Comparison of ENCODE assay signal across 1 cellular context in the genomic region with DNA sequence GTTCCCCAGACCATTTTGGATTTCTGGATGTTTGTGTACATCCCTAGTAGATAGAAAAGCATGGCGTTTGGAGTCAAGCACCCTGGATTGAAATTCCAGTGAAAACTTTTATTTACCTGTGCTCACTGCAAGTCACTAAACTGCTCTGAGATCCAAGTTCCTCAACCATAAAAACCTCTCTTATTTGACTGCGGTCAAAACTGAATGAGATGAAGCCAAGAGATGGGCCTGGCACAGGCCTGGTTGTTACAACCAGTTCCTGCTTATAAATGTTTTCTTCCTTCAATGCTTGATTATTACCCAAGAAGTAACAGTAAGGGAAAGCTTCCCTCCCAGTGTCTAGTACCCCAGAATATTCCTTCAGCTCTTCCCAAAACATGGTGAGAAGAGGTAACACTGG.
TF ChIP-seq lines count a peak whose summit lies in the region.

No MANE protein-coding gene starts in this region.

TF ChIP-seq in GM23338, 12 proteins besides CTCF, POLR2A, EP300 and RAD21 (continued from another document):
- TF ChIP-seq, protein P1, sequence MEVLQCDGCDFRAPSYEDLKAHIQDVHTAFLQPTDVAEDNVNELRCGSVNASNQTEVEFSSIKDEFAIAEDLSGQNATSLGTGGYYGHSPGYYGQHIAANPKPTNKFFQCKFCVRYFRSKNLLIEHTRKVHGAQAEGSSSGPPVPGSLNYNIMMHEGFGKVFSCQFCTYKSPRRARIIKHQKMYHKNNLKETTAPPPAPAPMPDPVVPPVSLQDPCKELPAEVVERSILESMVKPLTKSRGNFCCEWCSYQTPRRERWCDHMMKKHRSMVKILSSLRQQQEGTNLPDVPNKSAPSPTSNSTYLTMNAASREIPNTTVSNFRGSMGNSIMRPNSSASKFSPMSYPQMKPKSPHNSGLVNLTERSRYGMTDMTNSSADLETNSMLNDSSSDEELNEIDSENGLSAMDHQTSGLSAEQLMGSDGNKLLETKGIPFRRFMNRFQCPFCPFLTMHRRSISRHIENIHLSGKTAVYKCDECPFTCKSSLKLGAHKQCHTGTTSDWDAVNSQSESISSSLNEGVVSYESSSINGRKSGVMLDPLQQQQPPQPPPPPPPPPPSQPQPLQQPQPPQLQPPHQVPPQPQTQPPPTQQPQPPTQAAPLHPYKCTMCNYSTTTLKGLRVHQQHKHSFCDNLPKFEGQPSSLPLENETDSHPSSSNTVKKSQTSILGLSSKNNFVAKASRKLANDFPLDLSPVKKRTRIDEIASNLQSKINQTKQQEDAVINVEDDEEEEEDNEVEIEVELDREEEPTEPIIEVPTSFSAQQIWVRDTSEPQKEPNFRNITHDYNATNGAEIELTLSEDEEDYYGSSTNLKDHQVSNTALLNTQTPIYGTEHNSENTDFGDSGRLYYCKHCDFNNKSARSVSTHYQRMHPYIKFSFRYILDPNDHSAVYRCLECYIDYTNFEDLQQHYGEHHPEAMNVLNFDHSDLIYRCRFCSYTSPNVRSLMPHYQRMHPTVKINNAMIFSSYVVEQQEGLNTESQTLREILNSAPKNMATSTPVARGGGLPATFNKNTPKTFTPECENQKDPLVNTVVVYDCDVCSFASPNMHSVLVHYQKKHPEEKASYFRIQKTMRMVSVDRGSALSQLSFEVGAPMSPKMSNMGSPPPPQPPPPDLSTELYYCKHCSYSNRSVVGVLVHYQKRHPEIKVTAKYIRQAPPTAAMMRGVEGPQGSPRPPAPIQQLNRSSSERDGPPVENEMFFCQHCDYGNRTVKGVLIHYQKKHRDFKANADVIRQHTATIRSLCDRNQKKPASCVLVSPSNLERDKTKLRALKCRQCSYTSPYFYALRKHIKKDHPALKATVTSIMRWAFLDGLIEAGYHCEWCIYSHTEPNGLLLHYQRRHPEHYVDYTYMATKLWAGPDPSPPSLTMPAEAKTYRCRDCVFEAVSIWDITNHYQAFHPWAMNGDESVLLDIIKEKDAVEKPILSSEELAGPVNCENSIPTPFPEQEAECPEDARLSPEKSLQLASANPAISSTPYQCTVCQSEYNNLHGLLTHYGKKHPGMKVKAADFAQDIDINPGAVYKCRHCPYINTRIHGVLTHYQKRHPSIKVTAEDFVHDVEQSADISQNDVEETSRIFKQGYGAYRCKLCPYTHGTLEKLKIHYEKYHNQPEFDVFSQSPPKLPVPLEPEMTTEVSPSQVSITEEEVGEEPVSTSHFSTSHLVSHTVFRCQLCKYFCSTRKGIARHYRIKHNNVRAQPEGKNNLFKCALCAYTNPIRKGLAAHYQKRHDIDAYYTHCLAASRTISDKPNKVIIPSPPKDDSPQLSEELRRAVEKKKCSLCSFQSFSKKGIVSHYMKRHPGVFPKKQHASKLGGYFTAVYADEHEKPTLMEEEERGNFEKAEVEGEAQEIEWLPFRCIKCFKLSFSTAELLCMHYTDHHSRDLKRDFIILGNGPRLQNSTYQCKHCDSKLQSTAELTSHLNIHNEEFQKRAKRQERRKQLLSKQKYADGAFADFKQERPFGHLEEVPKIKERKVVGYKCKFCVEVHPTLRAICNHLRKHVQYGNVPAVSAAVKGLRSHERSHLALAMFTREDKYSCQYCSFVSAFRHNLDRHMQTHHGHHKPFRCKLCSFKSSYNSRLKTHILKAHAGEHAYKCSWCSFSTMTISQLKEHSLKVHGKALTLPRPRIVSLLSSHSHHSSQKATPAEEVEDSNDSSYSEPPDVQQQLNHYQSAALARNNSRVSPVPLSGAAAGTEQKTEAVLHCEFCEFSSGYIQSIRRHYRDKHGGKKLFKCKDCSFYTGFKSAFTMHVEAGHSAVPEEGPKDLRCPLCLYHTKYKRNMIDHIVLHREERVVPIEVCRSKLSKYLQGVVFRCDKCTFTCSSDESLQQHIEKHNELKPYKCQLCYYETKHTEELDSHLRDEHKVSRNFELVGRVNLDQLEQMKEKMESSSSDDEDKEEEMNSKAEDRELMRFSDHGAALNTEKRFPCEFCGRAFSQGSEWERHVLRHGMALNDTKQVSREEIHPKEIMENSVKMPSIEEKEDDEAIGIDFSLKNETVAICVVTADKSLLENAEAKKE (CRISPR knock-in tag; IDR thresholded peaks at IDR 0.05): no peak
- TF ChIP-seq JUNB (IDR thresholded peaks at IDR 0.05; ENCODE audit: unreplicated experiment) (no peak), EZH2 (IDR thresholded peaks at IDR 0.05; ENCODE audit: low read depth, unreplicated experiment) (no peak), POLR2AphosphoS5 (IDR thresholded peaks at IDR 0.05; ENCODE audit: low read depth) (no peak)
- TF ChIP-seq, protein P2, sequence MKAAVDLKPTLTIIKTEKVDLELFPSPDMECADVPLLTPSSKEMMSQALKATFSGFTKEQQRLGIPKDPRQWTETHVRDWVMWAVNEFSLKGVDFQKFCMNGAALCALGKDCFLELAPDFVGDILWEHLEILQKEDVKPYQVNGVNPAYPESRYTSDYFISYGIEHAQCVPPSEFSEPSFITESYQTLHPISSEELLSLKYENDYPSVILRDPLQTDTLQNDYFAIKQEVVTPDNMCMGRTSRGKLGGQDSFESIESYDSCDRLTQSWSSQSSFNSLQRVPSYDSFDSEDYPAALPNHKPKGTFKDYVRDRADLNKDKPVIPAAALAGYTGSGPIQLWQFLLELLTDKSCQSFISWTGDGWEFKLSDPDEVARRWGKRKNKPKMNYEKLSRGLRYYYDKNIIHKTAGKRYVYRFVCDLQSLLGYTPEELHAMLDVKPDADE (IDR thresholded peaks at IDR 0.05): no peak
- TF ChIP-seq, protein P3, sequence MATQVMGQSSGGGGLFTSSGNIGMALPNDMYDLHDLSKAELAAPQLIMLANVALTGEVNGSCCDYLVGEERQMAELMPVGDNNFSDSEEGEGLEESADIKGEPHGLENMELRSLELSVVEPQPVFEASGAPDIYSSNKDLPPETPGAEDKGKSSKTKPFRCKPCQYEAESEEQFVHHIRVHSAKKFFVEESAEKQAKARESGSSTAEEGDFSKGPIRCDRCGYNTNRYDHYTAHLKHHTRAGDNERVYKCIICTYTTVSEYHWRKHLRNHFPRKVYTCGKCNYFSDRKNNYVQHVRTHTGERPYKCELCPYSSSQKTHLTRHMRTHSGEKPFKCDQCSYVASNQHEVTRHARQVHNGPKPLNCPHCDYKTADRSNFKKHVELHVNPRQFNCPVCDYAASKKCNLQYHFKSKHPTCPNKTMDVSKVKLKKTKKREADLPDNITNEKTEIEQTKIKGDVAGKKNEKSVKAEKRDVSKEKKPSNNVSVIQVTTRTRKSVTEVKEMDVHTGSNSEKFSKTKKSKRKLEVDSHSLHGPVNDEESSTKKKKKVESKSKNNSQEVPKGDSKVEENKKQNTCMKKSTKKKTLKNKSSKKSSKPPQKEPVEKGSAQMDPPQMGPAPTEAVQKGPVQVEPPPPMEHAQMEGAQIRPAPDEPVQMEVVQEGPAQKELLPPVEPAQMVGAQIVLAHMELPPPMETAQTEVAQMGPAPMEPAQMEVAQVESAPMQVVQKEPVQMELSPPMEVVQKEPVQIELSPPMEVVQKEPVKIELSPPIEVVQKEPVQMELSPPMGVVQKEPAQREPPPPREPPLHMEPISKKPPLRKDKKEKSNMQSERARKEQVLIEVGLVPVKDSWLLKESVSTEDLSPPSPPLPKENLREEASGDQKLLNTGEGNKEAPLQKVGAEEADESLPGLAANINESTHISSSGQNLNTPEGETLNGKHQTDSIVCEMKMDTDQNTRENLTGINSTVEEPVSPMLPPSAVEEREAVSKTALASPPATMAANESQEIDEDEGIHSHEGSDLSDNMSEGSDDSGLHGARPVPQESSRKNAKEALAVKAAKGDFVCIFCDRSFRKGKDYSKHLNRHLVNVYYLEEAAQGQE (IDR thresholded peaks at IDR 0.05; ENCODE audit: unreplicated experiment): no peak
